1 cellular context compared by ENCODE assay signal in the genomic region with DNA sequence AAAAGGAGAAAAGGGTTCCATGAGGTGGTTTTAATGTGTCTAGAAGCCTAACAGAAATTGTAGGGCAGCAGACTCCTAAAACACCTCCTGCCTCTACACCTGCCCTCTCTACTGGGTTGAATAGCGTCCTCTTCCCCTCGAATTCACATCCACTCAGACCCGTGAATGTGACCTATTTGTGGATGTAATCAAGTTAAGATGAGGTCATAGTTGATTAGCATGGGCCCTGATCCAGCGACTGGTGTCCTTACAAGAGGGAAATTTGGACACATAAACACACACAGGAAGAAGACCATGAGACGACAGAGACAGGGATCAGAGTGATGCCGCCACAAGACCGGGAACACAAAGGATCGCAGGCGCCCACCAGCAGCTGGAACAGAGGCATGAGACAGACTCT.
TF ChIP-seq lines count a peak whose summit lies in the region.

No MANE protein-coding gene starts in this region.

TF ChIP-seq in K562, 482 proteins besides CTCF, POLR2A, EP300 and RAD21 (continued from another document):
- TF ChIP-seq, protein P1, sequence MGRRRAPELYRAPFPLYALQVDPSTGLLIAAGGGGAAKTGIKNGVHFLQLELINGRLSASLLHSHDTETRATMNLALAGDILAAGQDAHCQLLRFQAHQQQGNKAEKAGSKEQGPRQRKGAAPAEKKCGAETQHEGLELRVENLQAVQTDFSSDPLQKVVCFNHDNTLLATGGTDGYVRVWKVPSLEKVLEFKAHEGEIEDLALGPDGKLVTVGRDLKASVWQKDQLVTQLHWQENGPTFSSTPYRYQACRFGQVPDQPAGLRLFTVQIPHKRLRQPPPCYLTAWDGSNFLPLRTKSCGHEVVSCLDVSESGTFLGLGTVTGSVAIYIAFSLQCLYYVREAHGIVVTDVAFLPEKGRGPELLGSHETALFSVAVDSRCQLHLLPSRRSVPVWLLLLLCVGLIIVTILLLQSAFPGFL (CRISPR knock-in tag; IDR thresholded peaks at IDR 0.05): no peak
